In the genomic region with DNA sequence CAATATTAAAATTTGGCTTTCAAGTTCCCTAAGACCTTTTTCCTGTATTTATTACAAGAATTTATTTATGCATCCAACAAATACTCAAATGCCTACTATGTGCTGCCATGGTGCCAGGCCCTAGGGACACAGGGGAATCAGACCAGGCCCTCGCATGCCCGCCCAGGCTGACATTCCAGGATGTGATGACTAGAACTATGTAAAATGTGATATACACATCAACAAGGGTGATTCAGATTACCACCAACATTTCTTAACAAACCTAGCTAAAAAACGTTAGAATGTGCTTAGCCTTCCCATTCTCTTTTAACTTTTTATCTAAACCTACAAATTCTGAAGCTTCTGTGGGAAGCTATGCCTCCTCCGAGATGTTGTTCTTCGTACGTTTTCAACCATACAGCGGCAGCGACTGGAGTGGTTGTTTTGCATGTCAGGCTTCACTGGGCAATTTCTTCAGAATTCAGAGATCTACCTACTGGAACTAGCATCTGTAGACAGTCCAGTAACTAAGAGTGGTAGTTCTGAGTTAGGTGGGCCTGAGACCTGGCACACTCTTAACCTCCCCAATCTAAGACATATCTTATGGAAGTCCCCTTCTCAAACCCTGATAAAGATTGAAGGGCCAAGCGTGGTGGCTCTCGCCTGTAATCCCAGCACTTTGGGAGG, we compare ENCODE assay signal across 8 cellular contexts. TPM values are rescaled to one million over a fixed set of nuclear protein-coding genes. Genes with fewer than 3 reads are reported as not detected.
DNase-seq lines count a peak whose midpoint lies in the region; ATAC-seq and TF ChIP-seq lines count a peak whose summit lies in the region.

No MANE protein-coding gene starts in this region.

- no peaks in the 10 kb centered on the region for H3K36me3 ChIP-seq in Karpas-422 (ENCODE audit: insufficient read depth, low read length)
- no peaks in the 10 kb centered on the region for H3K36me3 ChIP-seq in esophagus muscularis mucosa
- no peaks in the 10 kb centered on the region for H3K36me3 ChIP-seq in transverse colon

- in situ Hi-C loops in transverse colon (cut with MboI; ENCODE audit: low pct_ligation_motif_present in 1 of 4, low pct_unique_long_range_greater_than_20kb in 1 of 4, low sequenced_read_pairs in 3 of 4) = no loop called here

- no peaks in the 10 kb centered on the region for H3K9me3 ChIP-seq in Karpas-422 (ENCODE audit: low read length)
- no peaks in the 10 kb centered on the region for H3K9me3 ChIP-seq in esophagus muscularis mucosa
- no peaks in the 10 kb centered on the region for H3K9me3 ChIP-seq in transverse colon

- no peak overlapping the region for H3K9ac ChIP-seq in Karpas-422 (ENCODE audit: low read length)

- H3K4me1 ChIP-seq in Karpas-422 (ENCODE audit: low read length) (peaks cover 28% of the 10 kb centered on the region), esophagus muscularis mucosa (peaks cover 75 to 91% (median 85%) of the 10 kb centered on the region in 4 donors), transverse colon (peaks cover 14 to 52% (median 30%) of the 10 kb centered on the region in 4 donors)

- peaks cover 60% of the 10 kb centered on the region for H4K20me1 ChIP-seq in Karpas-422 (ENCODE audit: insufficient read depth, low read depth, low read length)

- ATAC-seq in Right ventricle myocardium superior (ENCODE audit: poor library complexity) (no peak), left cardiac atrium (no peak)

- H3K27me3 ChIP-seq in Karpas-422 (ENCODE audit: low read length) = no peaks in the 10 kb centered on the region
- no peaks in the 10 kb centered on the region for H3K27me3 ChIP-seq in esophagus muscularis mucosa
- no peaks in the 10 kb centered on the region for H3K27me3 ChIP-seq in transverse colon

- WGBS in esophagus muscularis mucosa = 88% methylated on average over 10 of the region's 10 CpGs
- WGBS in transverse colon (ENCODE audit: low coverage in 1 of 2), 2 donors = 85% methylated on average over 8 to 10 of the region's 10 CpGs

- TF ChIP-seq EP300 in esophagus muscularis mucosa (IDR thresholded peaks at IDR 0.05) (no peak), transverse colon (IDR thresholded peaks at IDR 0.05; ENCODE audit: low read depth) (no peak)

- no peak for TF ChIP-seq CTCF in esophagus muscularis mucosa (IDR thresholded peaks at IDR 0.05)
- no peak for TF ChIP-seq CTCF in transverse colon (IDR thresholded peaks at IDR 0.05)

- H2AFZ ChIP-seq in Karpas-422 (ENCODE audit: low read length) = no peak overlapping the region

- intact Hi-C loops in Right ventricle myocardium superior (cut with DNase I) = no loop called here
- intact Hi-C loops in left cardiac atrium (cut with DNase I) = no loop called here
- intact Hi-C loops in esophagus muscularis mucosa (cut with DNase I) = no loop called here
- intact Hi-C loops in transverse colon (cut with DNase I; ENCODE audit: low total_unique reads) = no loop called here

- no peaks in the 10 kb centered on the region for H3K79me2 ChIP-seq in Karpas-422 (ENCODE audit: low read length)

- H3K4me2 ChIP-seq in Karpas-422 (ENCODE audit: low read depth, low read length, poor library complexity, severe bottlenecking) = peak overlapping the region; percentile 49

- H3K27ac ChIP-seq in Karpas-422 (ENCODE audit: low read length) (no peak overlapping the region), esophagus muscularis mucosa (replicated peaks in 1 of 4) (peak overlapping the region in 3 of 4 donors; percentile 51 to 64 (median 53)), transverse colon (peak overlapping the region in 3 of 4 donors; percentile 31 to 62 (median 54))

- H3K4me3 ChIP-seq in Karpas-422 (ENCODE audit: low read length) = no peak overlapping the region
- H3K4me3 ChIP-seq in esophagus muscularis mucosa = no peak overlapping the region
- no peak overlapping the region for H3K4me3 ChIP-seq in transverse colon

- H3K9me2 ChIP-seq in Karpas-422 (replicated peaks; ENCODE audit: insufficient read depth, low read length) = no peaks in the 10 kb centered on the region

- DNase-seq in Right ventricle myocardium superior (peak; percentile 37), left cardiac atrium (no peak), Karpas-422 (peak; percentile 53), esophagus muscularis mucosa (ENCODE audit: extremely low spot score) (no peak), transverse colon (no peak), cortex of kidney (lab: John Stamatoyannopoulos, UW) (no peak), DMS 273 treated with DMSO at 0.1 percent for 48 hours (lab: John Stamatoyannopoulos, UW) (no peak)
- DNase-seq in activated CD4-positive, CD25-positive, alpha-beta regulatory T cell treated with anti-CD3 and anti-CD28 coated beads, Interleukin-2, amount 50 U/mL, for 72 hours = no peak

- no peak for TF ChIP-seq POLR2A in esophagus muscularis mucosa (IDR thresholded peaks at IDR 0.05; ENCODE audit: low read depth)
- TF ChIP-seq POLR2A in transverse colon (IDR thresholded peaks at IDR 0.05) = no peak

RNA-seq across cellular contexts. Expression of a gene that starts 22.1 kb away (rescaled TPM):
- total RNA-seq in Right ventricle myocardium superior = 40.6 TPM
- total RNA-seq in left cardiac atrium = 10 to 100 TPM; 47.4 to 52.2 TPM
- 3.1 and 8.1 TPM in 2 replicates for total RNA-seq in Karpas-422 (2014; rRNA removed; shearing (Covaris generic); ENCODE audit: low replicate concordance)
- 10 to 100 TPM; 25.3 to 61.8 (median 38.9) TPM for total RNA-seq in esophagus muscularis mucosa
- total RNA-seq in transverse colon = 10 to 100 TPM; 18.9 to 39.6 (median 22.2) TPM

Comparison
In these comparisons a context has a peak if more than half of its experiments do, and no peak if none do; other contexts are left out.
1. DNase-seq: peak in Right ventricle myocardium superior (single experiment) and Karpas-422 (single experiment); none in left cardiac atrium (single experiment), esophagus muscularis mucosa (single experiment), transverse colon (single experiment), activated CD4-positive, CD25-positive, alpha-beta regulatory T cell treated with anti-CD3 and anti-CD28 coated beads, Interleukin-2, amount 50 U/mL, for 72 hours (single experiment), cortex of kidney (single experiment) and DMS 273 treated with DMSO at 0.1 percent for 48 hours (single experiment).